7 cellular contexts compared by ENCODE assay signal in genomic region chr3:87088366-87088983, GRCh38.
DNase-seq lines count a peak whose midpoint lies in the region; ATAC-seq, FAIRE-seq and TF ChIP-seq lines count a peak whose summit lies in the region.

No MANE protein-coding gene starts in this region.

- H3K36me3 ChIP-seq in endothelial cell of umbilical vein (ENCODE audit: control insufficient read depth in 2 of 2, extremely low read depth in 1 of 2, insufficient read depth in 2 of 2, low read length in 2 of 2) (no peaks in the 10 kb centered on the region), sigmoid colon (no peaks in the 10 kb centered on the region)

- intact Hi-C loops in endothelial cell of umbilical vein (cut with micrococcal nuclease) = loop anchor here (5.0 to 10.0 kb wide), 2 partner anchors 79 to 384 kb away; no protein-coding TSS in a partner anchor
- intact Hi-C loops in sigmoid colon (cut with DNase I) = loop anchor here (2.0 to 5.0 kb wide), 4 partner anchors 79 to 301 kb away; partner anchors contain the start of gene VGLL3

- TF ChIP-seq CTCF in endothelial cell of umbilical vein (IDR thresholded peaks at IDR 0.05; ENCODE audit: extremely low read depth in 1 of 2, insufficient read depth in 1 of 2, low read depth in 1 of 2, low read length in 2 of 2) (no peak), sigmoid colon (IDR thresholded peaks at IDR 0.05) (no peak)

- H3K9me3 ChIP-seq in endothelial cell of umbilical vein (replicated peaks; ENCODE audit: control insufficient read depth, insufficient read depth, low read length) (no peaks in the 10 kb centered on the region), sigmoid colon (no peaks in the 10 kb centered on the region)

- H3K79me2 ChIP-seq in endothelial cell of umbilical vein (ENCODE audit: control insufficient read depth, insufficient read depth, low read length) = no peaks in the 10 kb centered on the region

- no peak for DNase-seq in endothelial cell of umbilical vein (ENCODE audit: low read depth, low spot score)
- DNase-seq in sigmoid colon = peak; percentile 62
- no peak for DNase-seq in CD1c-positive myeloid dendritic cell (ENCODE audit: extremely low spot score)
- no peak for DNase-seq in SIG-M5 (lab: John Stamatoyannopoulos, UW)
- DNase-seq in DMS79 (lab: John Stamatoyannopoulos, UW) = no peak

- FAIRE-seq in endothelial cell of umbilical vein (lab: Jason Lieb, UNC) = no peak

- ATAC-seq in GM19043 (IDR thresholded peaks at IDR 0.05; ENCODE audit: low read depth, unreplicated experiment) = peak; percentile 11
- peak; percentile 9 for ATAC-seq in HG03469 (IDR thresholded peaks at IDR 0.05; ENCODE audit: unreplicated experiment)

- no TSS peak for BruUV-seq in endothelial cell of umbilical vein (replicated peaks; lab: Mats Ljungman, UMichigan)

- H4K20me1 ChIP-seq in endothelial cell of umbilical vein (replicated peaks; ENCODE audit: control insufficient read depth, extremely low read depth, insufficient read depth, low read length) = no peaks in the 10 kb centered on the region

- H3K9me1 ChIP-seq in endothelial cell of umbilical vein (replicated peaks; ENCODE audit: control insufficient read depth, extremely low read depth, insufficient read depth, low read length) = no peaks in the 10 kb centered on the region

- POLR2A ChIA-PET in endothelial cell of umbilical vein (lab: Charles Lee) = interaction anchor here (1.5 kb wide), 1 partner anchor 97 kb away, joined by 3 read pairs; the partner anchor contains the start of gene VGLL3

- no peak overlapping the region for H3K9ac ChIP-seq in endothelial cell of umbilical vein (replicated peaks; ENCODE audit: extremely low read depth, insufficient read depth, low read length)

- H2AFZ ChIP-seq in endothelial cell of umbilical vein (ENCODE audit: low read depth, low read length) = peak overlapping the region; percentile 98

- CTCF ChIA-PET in endothelial cell of umbilical vein (lab: Charles Lee) = interaction anchor here (1.0 to 1.6 kb wide), 4 partner anchors 11 to 917 kb away, joined by 3 to 8 read pairs (median 4); no protein-coding TSS in a partner anchor

- peak overlapping the region; percentile 59 for H3K4me2 ChIP-seq in endothelial cell of umbilical vein (ENCODE audit: insufficient read depth, low read length)

- H3K4me1 ChIP-seq in endothelial cell of umbilical vein (ENCODE audit: control insufficient read depth, extremely low read depth, insufficient read depth, low read length) (peaks cover 6% of the 10 kb centered on the region), sigmoid colon (peaks cover 0 to 14% (median 3%) of the 10 kb centered on the region in 4 donors)

- no peak overlapping the region for H3K27ac ChIP-seq in endothelial cell of umbilical vein (ENCODE audit: insufficient read depth, low read depth, low read length)
- peak overlapping the region; percentile 74 to 88 (median 82) for H3K27ac ChIP-seq in sigmoid colon

- dilution Hi-C loops in endothelial cell of umbilical vein (cut with MboI; ENCODE audit: extremely low pct_ligation_motif_present, low sequenced_read_pairs) = no loop called here

- no peaks in the 10 kb centered on the region for H3K27me3 ChIP-seq in endothelial cell of umbilical vein (ENCODE audit: control insufficient read depth in 2 of 2, insufficient read depth in 2 of 2, low read length in 2 of 2)
- no peaks in the 10 kb centered on the region for H3K27me3 ChIP-seq in sigmoid colon

- H3K4me3 ChIP-seq in endothelial cell of umbilical vein (replicated peaks in 1 of 3; ENCODE audit: insufficient read depth in 1 of 3, low read depth in 1 of 3, low read length in 3 of 3) (peak overlapping the region; percentile 30 to 56 (median 33)), sigmoid colon (peak overlapping the region; percentile 57 to 73 (median 68))

- WGBS in sigmoid colon, 2 donors = 54 to 68% methylated on average over 15 of the region's 15 CpGs

- TF ChIP-seq POLR2A in endothelial cell of umbilical vein (IDR thresholded peaks at IDR 0.05; ENCODE audit: low read depth, low read length) (no peak), sigmoid colon (IDR thresholded peaks at IDR 0.05) (no peak)

- TF ChIP-seq EP300 in sigmoid colon (IDR thresholded peaks at IDR 0.05) = no peak

TF ChIP-seq in endothelial cell of umbilical vein, 7 proteins besides CTCF, POLR2A, EP300 and RAD21:
- no peak for TF ChIP-seq FOS (IDR thresholded peaks at IDR 0.05; ENCODE audit: borderline replicate concordance, insufficient read depth, low read length)
